Comparison of ENCODE assay signal across 10 cellular contexts in genomic region chr3:72277710-72278109, GRCh38.
"Had no signal": no experiment of that assay in that cellular context is flagged by ENCODE, and none has a peak within 500 bp of the region (broad histone marks: within the 10 kb centered on the region; RNA-seq: fewer than 3 reads in every experiment).

No MANE protein-coding gene starts in this region.

- H3K27ac Mint-ChIP-seq: GM23338, H9, HFFc6 had no signal

- ATAC-seq: GM23338 had no signal

- FAIRE-seq: H1, H54, HTR-8/SVneo had no signal

- H3K4me3 Mint-ChIP-seq: GM23338, H9, HFFc6 had no signal

- DNase-seq: H9, HCEC 1CT, HFFc6, IMR-90, KBM-7 had no signal

- H3K9me3 Mint-ChIP-seq: GM23338 had no signal

- H3K9ac ChIP-seq: KMS-11 had no signal

- H3K4me2 ChIP-seq: GM23338, KMS-11 had no signal

- H3K27ac ChIP-seq: KMS-11 had no signal

- H2AFZ ChIP-seq: GM23338 had no signal

- H3K4me3 ChIP-seq: GM23338 had no signal
